8 cellular contexts compared by ENCODE assay signal in genomic region chr7:1169409-1170368, GRCh38. TPM values are rescaled to one million over a fixed set of nuclear protein-coding genes. Genes with fewer than 3 reads are reported as not detected.
DNase-seq lines count a peak whose midpoint lies in the region; ATAC-seq and TF ChIP-seq lines count a peak whose summit lies in the region.

No MANE protein-coding gene starts in this region.

- no peaks in the 10 kb centered on the region for H3K27me3 ChIP-seq in dorsolateral prefrontal cortex

- DNase-seq in D341Med (ENCODE audit: low spot score) (peak; percentile 89), NCI-H2227 treated with DMSO at 0.1 percent for 48 hours (lab: John Stamatoyannopoulos, UW) (peak; percentile 27), dorsolateral prefrontal cortex (peak in 8 of 10 donors; percentile 45 to 77 (median 64)), memory B cell (ENCODE audit: low spot score in 2 of 2) (peak; percentile 94 to 95), NCI-H446 treated with DMSO at 0.1 percent for 48 hours (lab: John Stamatoyannopoulos, UW) (no peak)
- DNase-seq in activated CD4-positive, alpha-beta T cell treated with anti-CD3 and anti-CD28 coated beads, Interleukin-2, amount 50 U/mL, for 24 hours (ENCODE audit: low read depth in 1 of 2, low spot score in 1 of 2), result peak; percentile 45 to 89
- peak; percentile 81 for DNase-seq in stimulated activated CD8-positive, alpha-beta memory T cell treated with anti-CD3 and anti-CD28 coated beads, Interleukin-15, amount 100 ng/mL, for 24 hours (ENCODE audit: low read depth)

- no peaks in the 10 kb centered on the region for H3K27me3 Mint-ChIP-seq in memory B cell

- no peaks in the 10 kb centered on the region for H3K36me3 Mint-ChIP-seq in memory B cell

- H3K27ac ChIP-seq in dorsolateral prefrontal cortex, result peak overlapping the region in 30 of 59 donors; percentile 4 to 82 (median 50)

- peak overlapping the region; percentile 82 for H3K27ac Mint-ChIP-seq in memory B cell

- H3K4me1 Mint-ChIP-seq in memory B cell, result peaks cover 11% of the 10 kb centered on the region

- peak overlapping the region; percentile 90 for H3K4me3 Mint-ChIP-seq in memory B cell

- peak; percentile 82 for ATAC-seq in GM21786 (IDR thresholded peaks at IDR 0.05; ENCODE audit: unreplicated experiment)
- peak; percentile 99 for ATAC-seq in memory B cell (ENCODE audit: low read depth)

- intact Hi-C loops in dorsolateral prefrontal cortex (cut with DNase I), result loop anchor here in 1 of 2 donors (10.0 kb wide), 1 partner anchor 85 kb away; the partner anchor contains the start of gene GPER1

- TF ChIP-seq CTCF in dorsolateral prefrontal cortex (IDR thresholded peaks at IDR 0.05 in 54 of 56, conservative IDR thresholded peaks at IDR 0.05 in 2 of 56; ENCODE audit: low read depth in 1 of 56, partially characterized antibody in 56 of 56), result peak in 55 of 56 donors; percentile 22 to 90 (median 70)

- H3K4me3 ChIP-seq in dorsolateral prefrontal cortex, result peak overlapping the region in 57 of 59 donors; percentile 1 to 70 (median 49)

- no peaks in the 10 kb centered on the region for H3K9me3 Mint-ChIP-seq in memory B cell

RNA-seq across cellular contexts. Expression of gene ZFAND2A, which starts 9.7 kb away (rescaled TPM):
- 100 to 1,000 TPM in 3 of 120 experiments, 10 to 100 TPM in 117; 29.9 to 140 (median 46.0) TPM for total RNA-seq in dorsolateral prefrontal cortex
